7 cellular contexts compared by ENCODE assay signal in genomic region chr4:139213633-139214032, GRCh38. TPM values are rescaled to one million over a fixed set of nuclear protein-coding genes. Genes with fewer than 3 reads are reported as not detected.
DNase-seq lines count a peak whose midpoint lies in the region; ATAC-seq, FAIRE-seq and TF ChIP-seq lines count a peak whose summit lies in the region.
"Not testable (repeated sequence)": the region's sequence is repeated elsewhere in the genome, so short reads cannot be mapped to it uniquely, and the experiment has no call there.

No MANE protein-coding gene starts in this region.

- not testable (repeated sequence) for H3K36me3 Mint-ChIP-seq in CD8-positive, alpha-beta memory T cell

- not testable (repeated sequence) for TF ChIP-seq RAD21 in GM12878 (IDR thresholded peaks at IDR 0.05; ENCODE audit: insufficient read depth, low read depth, low read length)

- RAD21 ChIA-PET in GM12878 (lab: Charles Lee; ENCODE audit: unreplicated experiment): interaction anchor here (0.7 to 2.1 kb wide), 4 partner anchors 14 to 183 kb away, joined by 3 to 10 read pairs (median 8); no protein-coding TSS in a partner anchor

- not testable (repeated sequence) for H3F3A ChIP-seq in OCI-LY1 (ENCODE audit: insufficient read depth, low read length)

- SMC1A ChIA-PET in GM12878 (lab: Charles Lee; ENCODE audit: uncharacterized antibody, unreplicated experiment): interaction anchor here (0.6 to 4.0 kb wide), 6 partner anchors 12 to 116 kb away, joined by 3 to 38 read pairs (median 5); no protein-coding TSS in a partner anchor

- H3K79me2 ChIP-seq in OCI-LY1 (ENCODE audit: insufficient read depth, low read length); GM12878 (ENCODE audit: control insufficient read depth, insufficient read depth, low read length): not testable (repeated sequence)

- not testable (repeated sequence) for H3K27me3 Mint-ChIP-seq in CD8-positive, alpha-beta memory T cell

- H4K20me1 ChIP-seq in OCI-LY1 (ENCODE audit: insufficient read depth, low read length); GM12878 (ENCODE audit: control insufficient read depth, insufficient read depth): not testable (repeated sequence)

- H3K9ac ChIP-seq in OCI-LY1 (ENCODE audit: low read length): 0 out of 2 replicates have a peak overlapping the region, but pooled peaks have one; percentile 2
- not testable (repeated sequence) for H3K9ac ChIP-seq in GM12878 (ENCODE audit: control insufficient read depth, insufficient read depth, low read length)

- H3K27ac Mint-ChIP-seq in CD8-positive, alpha-beta memory T cell: not testable (repeated sequence)

- intact Hi-C loops in GM12878 (cut with micrococcal nuclease; ENCODE audit: unreplicated experiment); spleen (cut with DNase I; ENCODE audit: low total_unique reads): not testable (repeated sequence)

- in situ Hi-C loops in GM12878 (cut with MboI): not testable (repeated sequence)

- not testable (repeated sequence) for H3K4me3 ChIP-seq in CD8-positive, alpha-beta memory T cell (ENCODE audit: low read length); OCI-LY1 (ENCODE audit: low read depth, low read length, poor library complexity, severe bottlenecking); GM12878; spleen

- not testable (repeated sequence) for BruUV-seq in GM12878 (replicated peaks; lab: Mats Ljungman, UMichigan)

- not testable (repeated sequence) for FAIRE-seq in GM12878 (lab: Jason Lieb, UNC)

- not testable (repeated sequence) for TF ChIP-seq CTCF in OCI-LY1 (IDR thresholded peaks at IDR 0.05; ENCODE audit: low read length); GM12878 (IDR thresholded peaks at IDR 0.05 in 2 of 3, conservative IDR thresholded peaks at IDR 0.05 in 1 of 3; ENCODE audit: control insufficient read depth in 2 of 3, extremely low read depth in 1 of 3, insufficient read depth in 1 of 3, low read depth in 3 of 3, low read length in 3 of 3); spleen (IDR thresholded peaks at IDR 0.05 in 8 of 11, conservative IDR thresholded peaks at IDR 0.05 in 3 of 11)

- not testable (repeated sequence) for DNase-seq in CD8-positive, alpha-beta memory T cell; GM12878 (ENCODE audit: low read depth, low spot score); spleen

- not testable (repeated sequence) for TF ChIP-seq EP300 in GM12878 (IDR thresholded peaks at IDR 0.05; ENCODE audit: borderline replicate concordance in 1 of 2, control insufficient read depth in 1 of 2, low read depth in 2 of 2, low read length in 2 of 2)

- H3K27ac ChIP-seq in CD8-positive, alpha-beta memory T cell (ENCODE audit: low read depth, low read length): peak overlapping the region; percentile 48
- peak overlapping the region; percentile 79 for H3K27ac ChIP-seq in OCI-LY1 (ENCODE audit: low read depth, low read length, poor library complexity, severe bottlenecking)
- H3K27ac ChIP-seq in GM12878 (ENCODE audit: control insufficient read depth, insufficient read depth): not testable (repeated sequence)
- H3K27ac ChIP-seq in spleen: peak overlapping the region in 6 of 8 donors; percentile 25 to 58 (median 49)

- H3K4me3 Mint-ChIP-seq in CD8-positive, alpha-beta memory T cell: not testable (repeated sequence)

- not testable (repeated sequence) for H3K9me2 ChIP-seq in OCI-LY1 (ENCODE audit: low read depth, low read length)

- CTCF ChIA-PET in CD8-positive, alpha-beta memory T cell (lab: Charles Lee): not testable (repeated sequence)
- CTCF ChIA-PET in GM12878 (lab: Yijun Ruan, JAX): interaction anchor here (1.0 to 2.4 kb wide), 4 partner anchors 13 to 116 kb away, joined by 3 to 33 read pairs (median 9); no protein-coding TSS in a partner anchor

- ATAC-seq in GM19324 (IDR thresholded peaks at IDR 0.05; ENCODE audit: low FRiP score, unreplicated experiment): peak; percentile 9
- ATAC-seq in GM21528 (IDR thresholded peaks at IDR 0.05; ENCODE audit: low FRiP score, unreplicated experiment): peak; percentile 3
- ATAC-seq in HG03442 (IDR thresholded peaks at IDR 0.05; ENCODE audit: unreplicated experiment): peak; percentile 2
- ATAC-seq in GM12878: peak; percentile 15; the same call in 2 of the 3 replicates

- not testable (repeated sequence) for H3K4me1 ChIP-seq in CD8-positive, alpha-beta memory T cell (ENCODE audit: insufficient read depth, low read length)
- H3K4me1 ChIP-seq in OCI-LY1 (ENCODE audit: insufficient read depth, low read length, severe bottlenecking): peaks cover 28% of the 10 kb centered on the region
- H3K4me1 ChIP-seq in GM12878 (ENCODE audit: control insufficient read depth, insufficient read depth, low read length): peaks cover 10% of the 10 kb centered on the region
- H3K4me1 ChIP-seq in spleen: peaks cover 8 to 47% (median 25%) of the 10 kb centered on the region in 6 donors

- not testable (repeated sequence) for H3K9me3 Mint-ChIP-seq in CD8-positive, alpha-beta memory T cell

- H2AFZ ChIP-seq in OCI-LY1 (ENCODE audit: low read length); GM12878 (ENCODE audit: control insufficient read depth, low read depth, low read length): not testable (repeated sequence)

- not testable (repeated sequence) for H3K36me3 ChIP-seq in CD8-positive, alpha-beta memory T cell (ENCODE audit: insufficient read depth, low read length); OCI-LY1 (ENCODE audit: insufficient read depth, low read length); GM12878 (ENCODE audit: control insufficient read depth in 2 of 2, insufficient read depth in 2 of 2, low read length in 1 of 2); spleen

- H3K4me2 ChIP-seq in OCI-LY1 (ENCODE audit: low read length): peak overlapping the region; percentile 27; the same call in 1 of the 2 replicates
- not testable (repeated sequence) for H3K4me2 ChIP-seq in GM12878 (ENCODE audit: control insufficient read depth, insufficient read depth)

- H3K27me3 ChIP-seq in CD8-positive, alpha-beta memory T cell (ENCODE audit: insufficient read depth, low read length, poor library complexity, severe bottlenecking); OCI-LY1 (ENCODE audit: insufficient read depth, low read length); GM12878 (replicated peaks in 1 of 2; ENCODE audit: control insufficient read depth in 2 of 2, insufficient read depth in 2 of 2, low read length in 1 of 2); spleen (replicated peaks in 1 of 7): not testable (repeated sequence)

- H3K4me1 Mint-ChIP-seq in CD8-positive, alpha-beta memory T cell: not testable (repeated sequence)

- 80% methylated on average over 10 of the region's 10 CpGs for WGBS in GM12878 (ENCODE audit: insufficient coverage, insufficient replicate concordance, low lambda C conversion rate, missing lambda C conversion rate)
- WGBS in spleen, 5 donors: 73 to 94% (median 86%) methylated on average over 10 of the region's 10 CpGs

- POLR2A ChIA-PET in CD8-positive, alpha-beta memory T cell (lab: Charles Lee): not testable (repeated sequence)
- POLR2A ChIA-PET in GM12878 (lab: Charles Lee): interaction anchor here (0.7 to 1.7 kb wide), 4 partner anchors 10 to 161 kb away, joined by 3 to 6 read pairs (median 4); partner anchors contain the start of gene ELF2

- not testable (repeated sequence) for TF ChIP-seq POLR2A in GM12878 (IDR thresholded peaks at IDR 0.05; ENCODE audit: low read depth, low read length); spleen (IDR thresholded peaks at IDR 0.05)

- not testable (repeated sequence) for H3K9me3 ChIP-seq in CD8-positive, alpha-beta memory T cell (ENCODE audit: low read length); OCI-LY1 (ENCODE audit: low read length); GM12878 (replicated peaks; ENCODE audit: control insufficient read depth, insufficient read depth, low read length); spleen

RNA-seq across cellular contexts. Expression of gene ELF2, which starts 36.6 kb away (rescaled TPM):
- 10 to 100 TPM; 26.6 to 27.4 TPM for total RNA-seq in CD8-positive, alpha-beta memory T cell
- polyA plus RNA-seq in CD8-positive, alpha-beta memory T cell: 32.5 TPM
- 109 and 114 TPM in 2 replicates for total RNA-seq in GM12878 (2013; cell fraction: nucleolus; rRNA removed)
- total RNA-seq in GM12878 (2014; rRNA removed) (26.1 and 27.6 TPM in 2 replicates), GM12878 (2014; rRNA removed; fragmentation: Illumina TruSeq; extraction: Trizol) (30.1 and 31.4 TPM in 2 replicates), GM12878 (2021) (24.9 and 25.0 TPM in 2 replicates), spleen (10 to 100 TPM; 57.8 to 85.8 (median 69.1) TPM)
- 16.3 TPM for polyA plus RNA-seq in GM12878 (2011; ENCODE audit: low read depth)
- polyA plus RNA-seq in GM12878 (2011; rRNA removed) (26.7 and 32.3 TPM in 2 replicates), GM12878 (2014; fragmentation: Illumina TruSeq; extraction: Trizol) (22.3 and 25.4 TPM in 2 replicates), GM12878 (2014; fragmentation: Nextera tagmentation; extraction: Ambion mirVana) (10 to 100 TPM; 10.5 to 15.6 TPM), GM12878 (2014; rRNA removed) (13.1 and 16.1 TPM in 2 replicates), GM12878 (2016; fragmentation: Nextera tagmentation; extraction: Ambion mirVana) (10 to 100 TPM; 16.9 to 18.7 TPM), spleen (10 to 100 TPM; 13.0 to 14.7 (median 13.9) TPM)
- 14.6 and 15.6 TPM in 2 replicates for polyA plus RNA-seq in GM12878 (2011; cell fraction: cytosol; rRNA removed)
- polyA plus RNA-seq in GM12878 (2011; cell fraction: nucleus; rRNA removed): 19.3 and 22.2 TPM in 2 replicates
- polyA plus RNA-seq in GM12878 (2012): 17.5 and 18.6 TPM in 2 replicates
- 40.2 and 48.5 TPM in 2 replicates for polyA minus RNA-seq in GM12878 (2011; rRNA and poly(A)+ RNA removed)
- 13.6 and 16.2 TPM in 2 replicates for polyA minus RNA-seq in GM12878 (2011; cell fraction: cytosol; rRNA and poly(A)+ RNA removed)
- 26.4 and 40.0 TPM in 2 replicates for polyA minus RNA-seq in GM12878 (2011; cell fraction: nucleus; rRNA and poly(A)+ RNA removed)
